Comparison of ENCODE assay signal across 8 cellular contexts in the genomic region with DNA sequence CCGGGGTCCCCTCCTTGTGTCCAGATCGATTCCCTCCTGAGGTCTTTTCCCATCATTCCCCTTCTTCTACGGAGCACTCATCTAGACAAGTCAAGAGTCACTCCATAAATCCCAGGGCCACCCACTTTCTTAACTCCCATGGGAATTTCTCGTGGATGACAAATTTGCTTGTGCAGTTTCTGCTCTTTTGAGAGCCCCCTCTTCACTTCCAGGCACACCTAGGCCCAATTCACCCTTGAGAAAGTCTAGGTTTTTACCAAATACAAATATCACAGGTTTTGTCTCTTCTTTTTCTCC. TPM values are rescaled to one million over a fixed set of nuclear protein-coding genes. Genes with fewer than 3 reads are reported as not detected.
A peak's percentile ranks its signal among the peaks of the same experiment; 100 is the strongest.
DNase-seq lines count a peak whose midpoint lies in the region; ATAC-seq and TF ChIP-seq lines count a peak whose summit lies in the region.

No MANE protein-coding gene starts in this region.

- H3K36me3 ChIP-seq in SJCRH30 = peaks cover 34% of the 10 kb centered on the region

- H3K27me3 ChIP-seq in SJCRH30 = no peaks in the 10 kb centered on the region

- H3K9me3 ChIP-seq in SJCRH30 (replicated peaks) = no peaks in the 10 kb centered on the region

- ATAC-seq in HG02678 (IDR thresholded peaks at IDR 0.05; ENCODE audit: unreplicated experiment) (no peak), HG03469 (IDR thresholded peaks at IDR 0.05; ENCODE audit: unreplicated experiment) (no peak)

- H3K27ac ChIP-seq in SJCRH30 = peak overlapping the region; percentile 71

- H3K4me1 ChIP-seq in SJCRH30 = peaks cover 6% of the 10 kb centered on the region; the same call in 1 of the 2 replicates

- no peak for DNase-seq in SJCRH30
- peak; percentile 26 for DNase-seq in fibroblast of peridontal ligament (ENCODE audit: extremely low read depth)
- no peak for DNase-seq in retinal pigment epithelial cell (ENCODE audit: low read depth)
- DNase-seq in activated gamma-delta T cell treated with Interleukin-2 at 50 U/mL for 16 hours = no peak
- no peak for DNase-seq in 8988T

- H3K4me3 ChIP-seq in GM12875 (ENCODE audit: low read depth, low read length) (peak overlapping the region; percentile 74), SJCRH30 (peak overlapping the region; percentile 93), retinal pigment epithelial cell (ENCODE audit: low read length) (peak overlapping the region; percentile 79)

- TF ChIP-seq CTCF in GM12875 (IDR thresholded peaks at IDR 0.05; ENCODE audit: borderline replicate concordance, insufficient read depth, low read depth, low read length) = no peak
- no peak for TF ChIP-seq CTCF in retinal pigment epithelial cell (conservative IDR thresholded peaks at IDR 0.05; ENCODE audit: low read depth, low read length)

RNA-seq across cellular contexts. Expression of gene POLDIP2, which starts 0.5 kb away (rescaled TPM):
- total RNA-seq in SJCRH30 (2014; rRNA removed; shearing (Covaris generic)) = 95.1 and 102 TPM in 2 replicates

RNA-seq across cellular contexts. Expression of gene SEBOX, which starts 7.2 kb away (rescaled TPM):
- total RNA-seq in SJCRH30 (2014; rRNA removed; shearing (Covaris generic)) = not detected in 2 replicates

RNA-seq across cellular contexts. Expression of gene VTN, which starts 12.3 kb away (rescaled TPM):
- total RNA-seq in SJCRH30 (2014; rRNA removed; shearing (Covaris generic)) = 0.08 and 0.16 TPM in 2 replicates

RNA-seq across cellular contexts. Expression of gene SARM1, which starts 13.6 kb away (rescaled TPM):
- 14.9 and 16.1 TPM in 2 replicates for total RNA-seq in SJCRH30 (2014; rRNA removed; shearing (Covaris generic))

RNA-seq across cellular contexts. Expression of gene TNFAIP1, which starts 22.3 kb away (rescaled TPM):
- 28.1 and 34.6 TPM in 2 replicates for total RNA-seq in SJCRH30 (2014; rRNA removed; shearing (Covaris generic))
